8 cellular contexts compared by ENCODE assay signal in the genomic region with DNA sequence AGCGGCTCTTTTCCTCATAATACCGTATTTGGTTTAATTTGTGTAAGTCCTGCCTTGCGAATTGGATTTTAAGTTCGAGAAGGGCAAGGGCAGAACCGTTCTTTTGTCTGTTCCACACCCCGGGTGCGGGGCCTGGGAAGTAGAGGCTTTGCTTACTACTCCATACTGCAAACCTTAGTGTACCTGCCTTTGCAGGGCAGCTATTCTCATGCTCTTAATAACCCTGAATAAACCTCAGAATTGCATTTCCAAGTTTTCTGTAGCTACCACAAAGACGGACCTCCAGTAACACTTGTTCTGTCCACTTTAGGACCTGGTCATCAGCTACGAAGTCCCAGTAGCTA. TPM values are rescaled to one million over a fixed set of nuclear protein-coding genes. Genes with fewer than 3 reads are reported as not detected.
DNase-seq lines count a peak whose midpoint lies in the region; ATAC-seq and TF ChIP-seq lines count a peak whose summit lies in the region.

No MANE protein-coding gene starts in this region.

- H3K9me3 Mint-ChIP-seq in MCF 10A (ENCODE audit: unreplicated experiment) = no peaks in the 10 kb centered on the region
- no peaks in the 10 kb centered on the region for H3K9me3 Mint-ChIP-seq in stimulated activated naive CD8-positive, alpha-beta T cell treated with anti-CD3 and anti-CD28 coated beads, Interleukin-15, amount 100 ng/mL, for 72 hours

- BruUV-seq in MCF 10A (replicated peaks; lab: Mats Ljungman, UMichigan) = TSS peak; percentile 87

- CTCF ChIA-PET in MCF 10A (lab: Yijun Ruan, JAX) = interaction anchor here (0.5 to 13.7 kb wide), 12 partner anchors 11 to 1222 kb away, joined by 3 to 174 read pairs (median 6); a partner anchor contains a TSS

- WGBS in liver = 9% methylated on average over 9 of the region's 9 CpGs

- peak overlapping the region; percentile 89 for H3K4me3 ChIP-seq in SJCRH30
- peak overlapping the region; percentile 48 to 83 (median 78) for H3K4me3 ChIP-seq in liver (ENCODE audit: low read depth in 1 of 3, low read length in 3 of 3)

- H3K9me3 ChIP-seq in SJCRH30 (replicated peaks) (no peaks in the 10 kb centered on the region), liver (ENCODE audit: control insufficient read depth in 4 of 4, low read length in 3 of 4) (no peaks in the 10 kb centered on the region)

- H3K4me1 ChIP-seq in SJCRH30 (peaks cover 16% of the 10 kb centered on the region), liver (ENCODE audit: control insufficient read depth in 4 of 4, insufficient read depth in 4 of 4, low read length in 3 of 4) (peaks cover 3 to 30% (median 18%) of the 10 kb centered on the region in 4 donors)

- peak; percentile 73 for DNase-seq in NCI-H510A treated with DMSO at 0.1 percent for 48 hours (lab: John Stamatoyannopoulos, UW)
- DNase-seq in NCI-H510A (lab: John Stamatoyannopoulos, UW) = no peak
- peak; percentile 55 to 68 for DNase-seq in SJCRH30
- DNase-seq in MCF 10A (ENCODE audit: unreplicated experiment) = no peak
- DNase-seq in stimulated activated naive CD8-positive, alpha-beta T cell treated with anti-CD3 and anti-CD28 coated beads, Interleukin-15, amount 100 ng/mL, for 72 hours = peak in 1 of 2 donors; percentile 34
- DNase-seq in central memory CD4-positive, alpha-beta T cell = no peak

- H3K36me3 Mint-ChIP-seq in MCF 10A (ENCODE audit: insufficient read depth, unreplicated experiment) = peaks cover 48% of the 10 kb centered on the region

- no peaks in the 10 kb centered on the region for H3K27me3 ChIP-seq in SJCRH30
- H3K27me3 ChIP-seq in liver (ENCODE audit: control insufficient read depth in 4 of 4, insufficient read depth in 4 of 4, low read length in 3 of 4) = no peaks in the 10 kb centered on the region

- POLR2A ChIA-PET in MCF 10A (lab: Yijun Ruan, JAX) = interaction anchor here (0.6 to 25.5 kb wide), 37 partner anchors 10 to 1701 kb away, joined by 3 to 1456 read pairs (median 6); a partner anchor contains a TSS

- TF ChIP-seq CTCF in MCF 10A (IDR thresholded peaks at IDR 0.05; ENCODE audit: unreplicated experiment) (no peak), liver (IDR thresholded peaks at IDR 0.05; ENCODE audit: low read depth, low read length, missing input control) (no peak)

- peak overlapping the region; percentile 93 for H3K4me3 Mint-ChIP-seq in MCF 10A (ENCODE audit: unreplicated experiment)
- peak overlapping the region; percentile 98 to 99 for H3K4me3 Mint-ChIP-seq in stimulated activated naive CD8-positive, alpha-beta T cell treated with anti-CD3 and anti-CD28 coated beads, Interleukin-15, amount 100 ng/mL, for 72 hours

- peaks cover 26% of the 10 kb centered on the region for H3K4me1 Mint-ChIP-seq in MCF 10A (ENCODE audit: insufficient read depth, unreplicated experiment)
- peaks cover 31% of the 10 kb centered on the region for H3K4me1 Mint-ChIP-seq in stimulated activated naive CD8-positive, alpha-beta T cell treated with anti-CD3 and anti-CD28 coated beads, Interleukin-15, amount 100 ng/mL, for 72 hours

- H3K27ac ChIP-seq in SJCRH30 (peak overlapping the region; percentile 92), liver (ENCODE audit: low read depth in 1 of 2, low read length in 2 of 2) (peak overlapping the region; percentile 99 to 100)

- H3K27me3 Mint-ChIP-seq in MCF 10A (ENCODE audit: insufficient read depth, unreplicated experiment) = no peaks in the 10 kb centered on the region
- no peaks in the 10 kb centered on the region for H3K27me3 Mint-ChIP-seq in stimulated activated naive CD8-positive, alpha-beta T cell treated with anti-CD3 and anti-CD28 coated beads, Interleukin-15, amount 100 ng/mL, for 72 hours

- no peak for TF ChIP-seq RAD21 in liver (IDR thresholded peaks at IDR 0.05)

- ATAC-seq in stimulated activated naive CD8-positive, alpha-beta T cell treated with anti-CD3 and anti-CD28 coated beads, Interleukin-15, amount 100 ng/mL, for 72 hours = no peak
- no peak for ATAC-seq in GM21367 (IDR thresholded peaks at IDR 0.05; ENCODE audit: unreplicated experiment)

- H3K36me3 ChIP-seq in SJCRH30 (peaks cover 27% of the 10 kb centered on the region), liver (ENCODE audit: control insufficient read depth in 4 of 4, insufficient read depth in 3 of 4, low read depth in 1 of 4, low read length in 3 of 4) (peaks cover 0 to 7% (median 5%) of the 10 kb centered on the region in 4 donors)

- H3K27ac Mint-ChIP-seq in MCF 10A (ENCODE audit: low read depth, unreplicated experiment) = peak overlapping the region; percentile 96
- peak overlapping the region; percentile 99 to 100 for H3K27ac Mint-ChIP-seq in stimulated activated naive CD8-positive, alpha-beta T cell treated with anti-CD3 and anti-CD28 coated beads, Interleukin-15, amount 100 ng/mL, for 72 hours

- H3K9ac ChIP-seq in liver (ENCODE audit: low read depth in 1 of 2, low read length in 2 of 2) = peak overlapping the region; percentile 98

- intact Hi-C loops in MCF 10A (cut with micrococcal nuclease) = no loop called here

TF ChIP-seq in liver, 16 proteins besides CTCF, POLR2A, EP300 and RAD21:
- TF ChIP-seq TAF1 (conservative IDR thresholded peaks at IDR 0.05) = no peak
- no peak for TF ChIP-seq YY1 (IDR thresholded peaks at IDR 0.05)
- TF ChIP-seq GABPA (IDR thresholded peaks at IDR 0.05 in 1 of 2, conservative IDR thresholded peaks at IDR 0.05 in 1 of 2) = no peak
- no peak for TF ChIP-seq FOXA2 (IDR thresholded peaks at IDR 0.05)
- TF ChIP-seq, protein P1, sequence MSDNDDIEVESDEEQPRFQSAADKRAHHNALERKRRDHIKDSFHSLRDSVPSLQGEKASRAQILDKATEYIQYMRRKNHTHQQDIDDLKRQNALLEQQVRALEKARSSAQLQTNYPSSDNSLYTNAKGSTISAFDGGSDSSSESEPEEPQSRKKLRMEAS (IDR thresholded peaks at IDR 0.05) = no peak
- TF ChIP-seq, protein P2, sequence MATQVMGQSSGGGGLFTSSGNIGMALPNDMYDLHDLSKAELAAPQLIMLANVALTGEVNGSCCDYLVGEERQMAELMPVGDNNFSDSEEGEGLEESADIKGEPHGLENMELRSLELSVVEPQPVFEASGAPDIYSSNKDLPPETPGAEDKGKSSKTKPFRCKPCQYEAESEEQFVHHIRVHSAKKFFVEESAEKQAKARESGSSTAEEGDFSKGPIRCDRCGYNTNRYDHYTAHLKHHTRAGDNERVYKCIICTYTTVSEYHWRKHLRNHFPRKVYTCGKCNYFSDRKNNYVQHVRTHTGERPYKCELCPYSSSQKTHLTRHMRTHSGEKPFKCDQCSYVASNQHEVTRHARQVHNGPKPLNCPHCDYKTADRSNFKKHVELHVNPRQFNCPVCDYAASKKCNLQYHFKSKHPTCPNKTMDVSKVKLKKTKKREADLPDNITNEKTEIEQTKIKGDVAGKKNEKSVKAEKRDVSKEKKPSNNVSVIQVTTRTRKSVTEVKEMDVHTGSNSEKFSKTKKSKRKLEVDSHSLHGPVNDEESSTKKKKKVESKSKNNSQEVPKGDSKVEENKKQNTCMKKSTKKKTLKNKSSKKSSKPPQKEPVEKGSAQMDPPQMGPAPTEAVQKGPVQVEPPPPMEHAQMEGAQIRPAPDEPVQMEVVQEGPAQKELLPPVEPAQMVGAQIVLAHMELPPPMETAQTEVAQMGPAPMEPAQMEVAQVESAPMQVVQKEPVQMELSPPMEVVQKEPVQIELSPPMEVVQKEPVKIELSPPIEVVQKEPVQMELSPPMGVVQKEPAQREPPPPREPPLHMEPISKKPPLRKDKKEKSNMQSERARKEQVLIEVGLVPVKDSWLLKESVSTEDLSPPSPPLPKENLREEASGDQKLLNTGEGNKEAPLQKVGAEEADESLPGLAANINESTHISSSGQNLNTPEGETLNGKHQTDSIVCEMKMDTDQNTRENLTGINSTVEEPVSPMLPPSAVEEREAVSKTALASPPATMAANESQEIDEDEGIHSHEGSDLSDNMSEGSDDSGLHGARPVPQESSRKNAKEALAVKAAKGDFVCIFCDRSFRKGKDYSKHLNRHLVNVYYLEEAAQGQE (IDR thresholded peaks at IDR 0.05) = no peak
- TF ChIP-seq HNF4A (conservative IDR thresholded peaks at IDR 0.05) = no peak
- TF ChIP-seq FOXA1 (IDR thresholded peaks at IDR 0.05) = no peak
- no peak for TF ChIP-seq EGR1 (IDR thresholded peaks at IDR 0.05; ENCODE audit: low read depth in 2 of 2)
- no peak for TF ChIP-seq NR2F2 (IDR thresholded peaks at IDR 0.05)
- no peak for TF ChIP-seq RXRA (IDR thresholded peaks at IDR 0.05)
- TF ChIP-seq HNF4G (IDR thresholded peaks at IDR 0.05) = no peak
- TF ChIP-seq JUND (IDR thresholded peaks at IDR 0.05) = no peak
- TF ChIP-seq, protein P3, sequence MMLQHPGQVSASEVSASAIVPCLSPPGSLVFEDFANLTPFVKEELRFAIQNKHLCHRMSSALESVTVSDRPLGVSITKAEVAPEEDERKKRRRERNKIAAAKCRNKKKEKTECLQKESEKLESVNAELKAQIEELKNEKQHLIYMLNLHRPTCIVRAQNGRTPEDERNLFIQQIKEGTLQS (IDR thresholded peaks at IDR 0.05) = no peak
- no peak for TF ChIP-seq SP1 (IDR thresholded peaks at IDR 0.05)
- TF ChIP-seq, protein P4, sequence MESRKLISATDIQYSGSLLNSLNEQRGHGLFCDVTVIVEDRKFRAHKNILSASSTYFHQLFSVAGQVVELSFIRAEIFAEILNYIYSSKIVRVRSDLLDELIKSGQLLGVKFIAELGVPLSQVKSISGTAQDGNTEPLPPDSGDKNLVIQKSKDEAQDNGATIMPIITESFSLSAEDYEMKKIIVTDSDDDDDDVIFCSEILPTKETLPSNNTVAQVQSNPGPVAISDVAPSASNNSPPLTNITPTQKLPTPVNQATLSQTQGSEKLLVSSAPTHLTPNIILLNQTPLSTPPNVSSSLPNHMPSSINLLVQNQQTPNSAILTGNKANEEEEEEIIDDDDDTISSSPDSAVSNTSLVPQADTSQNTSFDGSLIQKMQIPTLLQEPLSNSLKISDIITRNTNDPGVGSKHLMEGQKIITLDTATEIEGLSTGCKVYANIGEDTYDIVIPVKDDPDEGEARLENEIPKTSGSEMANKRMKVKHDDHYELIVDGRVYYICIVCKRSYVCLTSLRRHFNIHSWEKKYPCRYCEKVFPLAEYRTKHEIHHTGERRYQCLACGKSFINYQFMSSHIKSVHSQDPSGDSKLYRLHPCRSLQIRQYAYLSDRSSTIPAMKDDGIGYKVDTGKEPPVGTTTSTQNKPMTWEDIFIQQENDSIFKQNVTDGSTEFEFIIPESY (IDR thresholded peaks at IDR 0.05) = no peak

RNA-seq across cellular contexts. Expression of a gene that starts 0.7 kb away (rescaled TPM):
- total RNA-seq in SJCRH30 (2014; rRNA removed; shearing (Covaris generic)) = 595 and 602 TPM in 2 replicates
- total RNA-seq in MCF 10A (2022) (454 and 572 TPM in 2 replicates), liver (100 to 1,000 TPM; 209 to 233 TPM)
- 10 to 100 TPM; 45.3 to 62.5 TPM for polyA plus RNA-seq in liver

RNA-seq across cellular contexts. Expression of a gene that starts 29.5 kb away (rescaled TPM):
- 23.9 and 33.5 TPM in 2 replicates for total RNA-seq in SJCRH30 (2014; rRNA removed; shearing (Covaris generic))
- total RNA-seq in MCF 10A (2022) = 44.6 and 46.1 TPM in 2 replicates
- 10 to 100 TPM; 16.7 to 17.1 TPM for total RNA-seq in liver
- 10 to 100 TPM; 20.9 to 45.7 TPM for polyA plus RNA-seq in liver

Comparison
In these comparisons a context has a peak if more than half of its experiments do, and no peak if none do; other contexts are left out.
1. DNase-seq: peak in NCI-H510A treated with DMSO at 0.1 percent for 48 hours (single experiment) and SJCRH30 (2 of 2); none in NCI-H510A (single experiment), MCF 10A (single experiment) and central memory CD4-positive, alpha-beta T cell (single experiment).